In the genomic region with DNA sequence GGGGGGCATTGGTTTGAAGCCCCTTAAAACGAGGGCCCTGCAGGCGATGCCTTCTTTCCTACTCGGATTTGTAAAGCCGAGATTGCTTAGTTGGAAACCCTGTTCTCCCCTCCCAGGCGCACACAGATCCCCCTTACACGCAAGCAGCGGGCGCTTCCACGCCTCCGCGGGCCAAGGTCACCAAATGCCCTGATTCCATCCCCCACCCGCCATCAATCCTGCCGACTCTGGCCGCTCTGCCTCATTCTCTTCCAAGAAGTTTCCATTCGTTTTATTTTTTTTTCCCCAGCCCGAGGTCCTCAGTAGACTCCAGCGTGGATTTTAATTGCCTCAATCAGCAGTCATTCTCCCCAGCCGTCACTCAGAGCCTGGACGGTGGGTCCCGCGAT, we compare ENCODE assay signal across 12 cellular contexts. TPM values are rescaled to one million over a fixed set of nuclear protein-coding genes. Genes with fewer than 3 reads are reported as not detected.
DNase-seq lines count a peak whose midpoint lies in the region; ATAC-seq and TF ChIP-seq lines count a peak whose summit lies in the region.
"Had no signal": no experiment of that assay in that cellular context is flagged by ENCODE, and none has a peak within 500 bp of the region (broad histone marks: within the 10 kb centered on the region; RNA-seq: fewer than 3 reads in every experiment).

No MANE protein-coding gene starts in this region.

- H3K4me1 ChIP-seq in hepatocyte (ENCODE audit: insufficient read depth): peaks cover 25% of the 10 kb centered on the region

- no peak for DNase-seq in activated T-cell treated with anti-CD3 and anti-CD28 coated beads, Interleukin-2, amount 50 U/mL, for 24 hours
- DNase-seq in activated T-cell treated with anti-CD3 and anti-CD28 coated beads, Interleukin-2, amount 50 U/mL, for 48 hours: no peak
- DNase-seq in SK-N-MC (ENCODE audit: low read depth, low spot score): no peak
- peak; percentile 6 for DNase-seq in hepatocyte (ENCODE audit: low spot score)
- DNase-seq in stimulated activated effector memory CD8-positive, alpha-beta T cell treated with anti-CD3 and anti-CD28 coated beads, Interleukin-12 subunit alpha, Interleukin-12 subunit beta, amount 100 ng/mL, for 72 hours (ENCODE audit: low spot score in 2 of 2): no peak
- DNase-seq in GM13976 (ENCODE audit: low spot score): no peak
- DNase-seq in T1000 (lab: John Stamatoyannopoulos, UW): no peak
- no peak for DNase-seq in NCI-H524 (lab: John Stamatoyannopoulos, UW)
- DNase-seq: AML-193, NCI-H226, SHP77 had no signal

- in situ Hi-C loops in GM13976 (cut with MboI; ENCODE audit: low sequenced_read_pairs, unreplicated experiment): no loop called here

- 5% methylated on average over 20 of the region's 21 CpGs for WGBS in hepatocyte (ENCODE audit: low lambda C conversion rate, missing lambda C conversion rate)

- peak overlapping the region; percentile 85 for H3K4me2 ChIP-seq in hepatocyte

- no peaks in the 10 kb centered on the region for H3K9me3 ChIP-seq in SK-N-MC (ENCODE audit: low read depth, low read length)
- no peaks in the 10 kb centered on the region for H3K9me3 ChIP-seq in hepatocyte (ENCODE audit: low read depth)

- peaks cover 44% of the 10 kb centered on the region for H3K4me1 Mint-ChIP-seq in activated T-cell treated with anti-CD3 and anti-CD28 coated beads, Interleukin-2, amount 50 U/mL, for 24 hours (ENCODE audit: low read depth)
- peaks cover 24% of the 10 kb centered on the region for H3K4me1 Mint-ChIP-seq in stimulated activated effector memory CD8-positive, alpha-beta T cell treated with anti-CD3 and anti-CD28 coated beads, Interleukin-12 subunit alpha, Interleukin-12 subunit beta, amount 100 ng/mL, for 72 hours

- peaks cover 100% of the 10 kb centered on the region for H3K27me3 ChIP-seq in hepatocyte

- no peak overlapping the region for H2AFZ ChIP-seq in hepatocyte

- peaks cover 86% of the 10 kb centered on the region for H3K27me3 Mint-ChIP-seq in activated T-cell treated with anti-CD3 and anti-CD28 coated beads, Interleukin-2, amount 50 U/mL, for 24 hours

- H3K27ac ChIP-seq in SK-N-MC: no peak overlapping the region
- no peak overlapping the region for H3K27ac ChIP-seq in hepatocyte

- peak; percentile 6 for ATAC-seq in stimulated activated effector memory CD8-positive, alpha-beta T cell treated with anti-CD3 and anti-CD28 coated beads, Interleukin-12 subunit alpha, Interleukin-12 subunit beta, amount 100 ng/mL, for 72 hours

- no peaks in the 10 kb centered on the region for H3K36me3 Mint-ChIP-seq in activated T-cell treated with anti-CD3 and anti-CD28 coated beads, Interleukin-2, amount 50 U/mL, for 24 hours (ENCODE audit: low read depth)
- H3K36me3 Mint-ChIP-seq in stimulated activated effector memory CD8-positive, alpha-beta T cell treated with anti-CD3 and anti-CD28 coated beads, Interleukin-12 subunit alpha, Interleukin-12 subunit beta, amount 100 ng/mL, for 72 hours: no peaks in the 10 kb centered on the region

- no peak for TF ChIP-seq CTCF in hepatocyte (IDR thresholded peaks at IDR 0.05; ENCODE audit: poor library complexity)
- no peak for TF ChIP-seq CTCF in GM13976 (IDR thresholded peaks at IDR 0.05; ENCODE audit: borderline replicate concordance, control extremely low read depth, extremely low read depth, insufficient read depth, missing control alignments)

- no peaks in the 10 kb centered on the region for H3K9me2 ChIP-seq in hepatocyte (replicated peaks; ENCODE audit: insufficient read depth)

- H3K36me3 ChIP-seq in SK-N-MC (ENCODE audit: insufficient read depth, low read length) (no peaks in the 10 kb centered on the region), hepatocyte (replicated peaks; ENCODE audit: insufficient read depth, low read depth) (no peaks in the 10 kb centered on the region)

- H3K4me3 Mint-ChIP-seq in activated T-cell treated with anti-CD3 and anti-CD28 coated beads, Interleukin-2, amount 50 U/mL, for 24 hours: peak overlapping the region; percentile 31
- H3K4me3 Mint-ChIP-seq in stimulated activated effector memory CD8-positive, alpha-beta T cell treated with anti-CD3 and anti-CD28 coated beads, Interleukin-12 subunit alpha, Interleukin-12 subunit beta, amount 100 ng/mL, for 72 hours: peak overlapping the region; percentile 59

- H3K4me3 ChIP-seq in SK-N-MC (peak overlapping the region; percentile 65), hepatocyte (no peak overlapping the region)

- no peak overlapping the region for H3K27ac Mint-ChIP-seq in activated T-cell treated with anti-CD3 and anti-CD28 coated beads, Interleukin-2, amount 50 U/mL, for 24 hours
- H3K27ac Mint-ChIP-seq in stimulated activated effector memory CD8-positive, alpha-beta T cell treated with anti-CD3 and anti-CD28 coated beads, Interleukin-12 subunit alpha, Interleukin-12 subunit beta, amount 100 ng/mL, for 72 hours: no peak overlapping the region

- no peaks in the 10 kb centered on the region for H3K9me3 Mint-ChIP-seq in activated T-cell treated with anti-CD3 and anti-CD28 coated beads, Interleukin-2, amount 50 U/mL, for 24 hours
- H3K9me3 Mint-ChIP-seq in stimulated activated effector memory CD8-positive, alpha-beta T cell treated with anti-CD3 and anti-CD28 coated beads, Interleukin-12 subunit alpha, Interleukin-12 subunit beta, amount 100 ng/mL, for 72 hours: no peaks in the 10 kb centered on the region

- H3K9ac ChIP-seq in SK-N-MC (ENCODE audit: insufficient read length): no peak overlapping the region

- H4K20me1 ChIP-seq in hepatocyte (ENCODE audit: insufficient read depth, poor library complexity, severe bottlenecking): no peaks in the 10 kb centered on the region

- H3K79me2 ChIP-seq in hepatocyte: no peaks in the 10 kb centered on the region

RNA-seq across cellular contexts. Expression of gene GAD2, which starts 1.0 kb away (rescaled TPM):
- total RNA-seq in hepatocyte: 0.53 and 1.3 TPM in 2 replicates
- polyA plus RNA-seq in hepatocyte: 0.33 TPM in 1 of 2 replicates, not detected in the other
- total RNA-seq: H4 had no signal
